In the genomic region with DNA sequence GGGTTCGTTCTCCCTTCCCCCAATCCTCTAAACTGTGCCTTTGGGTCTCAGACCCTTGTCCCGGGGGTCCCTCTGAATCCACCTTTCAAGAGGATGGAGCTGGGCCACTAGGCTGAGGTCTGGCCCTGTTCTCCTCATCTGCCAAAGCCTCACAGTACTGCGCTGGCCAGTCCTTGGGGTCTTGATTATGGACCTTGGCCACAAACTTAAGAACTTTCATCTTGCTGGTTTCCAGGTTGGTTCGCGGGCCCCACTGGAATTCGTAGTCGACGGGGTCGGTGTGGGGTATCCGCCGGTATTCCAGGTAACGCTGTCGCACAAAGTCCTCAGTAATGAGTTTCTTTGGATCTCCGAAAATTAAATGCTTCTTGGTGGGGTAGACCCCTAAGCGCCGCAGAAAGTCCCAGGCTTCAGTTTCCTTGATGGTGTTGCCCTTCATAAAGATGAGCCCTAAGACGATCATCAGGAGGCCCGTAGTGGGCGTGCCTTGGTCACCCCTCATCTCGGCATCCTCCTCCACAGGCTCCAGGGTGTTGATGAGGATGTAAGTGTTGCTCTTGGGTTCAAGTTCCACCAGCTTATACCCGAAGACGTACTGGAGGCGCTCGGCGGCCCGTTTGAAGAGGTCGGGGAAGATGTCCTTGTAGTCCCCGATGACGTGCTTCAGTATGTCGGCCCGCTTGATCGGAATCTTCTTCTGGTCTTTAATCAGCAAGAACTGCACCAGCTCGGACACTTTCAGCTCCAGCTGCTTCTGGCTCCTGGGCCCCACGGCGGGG, we compare ENCODE assay signal across 8 cellular contexts. TPM values are rescaled to one million over a fixed set of nuclear protein-coding genes. Genes with fewer than 3 reads are reported as not detected.
DNase-seq lines count a peak whose midpoint lies in the region; ATAC-seq, FAIRE-seq and TF ChIP-seq lines count a peak whose summit lies in the region.

No MANE protein-coding gene starts in this region.

- DNase-seq in GM13976 (ENCODE audit: low spot score) (peak; percentile 40), HEK293T (ENCODE audit: extremely low spot score) (peak; percentile 12), NB4 (ENCODE audit: low read depth) (peak; percentile 52), endothelial cell of umbilical vein (ENCODE audit: low read depth, low spot score) (peak; percentile 6), NCI-H128 (lab: John Stamatoyannopoulos, UW; ENCODE audit: unreplicated experiment) (no peak)
- peak; percentile 72 for DNase-seq in activated CD8-positive, alpha-beta memory T cell treated with anti-CD3 and anti-CD28 coated beads, Interleukin-2, amount 10 ng/mL, durations not matched to agents 7 days and 5 days
- DNase-seq in stimulated activated effector memory CD8-positive, alpha-beta T cell treated with anti-CD3 and anti-CD28 coated beads, Interleukin-12 subunit alpha, Interleukin-12 subunit beta, amount 100 ng/mL, for 72 hours (ENCODE audit: low spot score in 2 of 2): no peak

- H3K4me3 Mint-ChIP-seq in activated CD8-positive, alpha-beta memory T cell treated with anti-CD3 and anti-CD28 coated beads, Interleukin-2, amount 10 ng/mL, durations not matched to agents 7 days and 5 days: peak overlapping the region; percentile 96
- H3K4me3 Mint-ChIP-seq in stimulated activated effector memory CD8-positive, alpha-beta T cell treated with anti-CD3 and anti-CD28 coated beads, Interleukin-12 subunit alpha, Interleukin-12 subunit beta, amount 100 ng/mL, for 72 hours: peak overlapping the region; percentile 97

- peak; percentile 45 for ATAC-seq in activated CD8-positive, alpha-beta memory T cell treated with anti-CD3 and anti-CD28 coated beads, Interleukin-2, amount 10 ng/mL, durations not matched to agents 7 days and 5 days
- peak; percentile 59 for ATAC-seq in stimulated activated effector memory CD8-positive, alpha-beta T cell treated with anti-CD3 and anti-CD28 coated beads, Interleukin-12 subunit alpha, Interleukin-12 subunit beta, amount 100 ng/mL, for 72 hours

- dilution Hi-C loops in endothelial cell of umbilical vein (cut with MboI; ENCODE audit: extremely low pct_ligation_motif_present, low sequenced_read_pairs): no loop called here

- TF ChIP-seq POLR2A in NB4 (IDR thresholded peaks at IDR 0.05; ENCODE audit: extremely low read depth, insufficient read length): no peak
- no peak for TF ChIP-seq POLR2A in endothelial cell of umbilical vein (IDR thresholded peaks at IDR 0.05; ENCODE audit: low read depth, low read length)

- peak overlapping the region; percentile 94 for H2AFZ ChIP-seq in endothelial cell of umbilical vein (ENCODE audit: low read depth, low read length)

- H3K36me3 ChIP-seq in endothelial cell of umbilical vein (ENCODE audit: control insufficient read depth in 2 of 2, extremely low read depth in 1 of 2, insufficient read depth in 2 of 2, low read length in 2 of 2) (no peaks in the 10 kb centered on the region), mucosa of stomach (ENCODE audit: control insufficient read depth, insufficient read depth, low read length) (no peaks in the 10 kb centered on the region)

- H4K20me1 ChIP-seq in endothelial cell of umbilical vein (replicated peaks; ENCODE audit: control insufficient read depth, extremely low read depth, insufficient read depth, low read length): peaks cover 3% of the 10 kb centered on the region

- no peaks in the 10 kb centered on the region for H3K9me1 ChIP-seq in endothelial cell of umbilical vein (replicated peaks; ENCODE audit: control insufficient read depth, extremely low read depth, insufficient read depth, low read length)

- H3K4me1 ChIP-seq in endothelial cell of umbilical vein (ENCODE audit: control insufficient read depth, extremely low read depth, insufficient read depth, low read length): peaks cover 18% of the 10 kb centered on the region
- no peaks in the 10 kb centered on the region for H3K4me1 ChIP-seq in mucosa of stomach (ENCODE audit: control insufficient read depth, insufficient read depth, low read length)

- H3K27ac Mint-ChIP-seq in activated CD8-positive, alpha-beta memory T cell treated with anti-CD3 and anti-CD28 coated beads, Interleukin-2, amount 10 ng/mL, durations not matched to agents 7 days and 5 days: peak overlapping the region; percentile 99
- H3K27ac Mint-ChIP-seq in stimulated activated effector memory CD8-positive, alpha-beta T cell treated with anti-CD3 and anti-CD28 coated beads, Interleukin-12 subunit alpha, Interleukin-12 subunit beta, amount 100 ng/mL, for 72 hours: peak overlapping the region; percentile 96

- TSS peak; percentile 75 for BruUV-seq in endothelial cell of umbilical vein (replicated peaks; lab: Mats Ljungman, UMichigan)

- H3K4me3 ChIP-seq in NB4 (ENCODE audit: low read depth, low read length): peak overlapping the region; percentile 74
- H3K4me3 ChIP-seq in endothelial cell of umbilical vein (replicated peaks in 1 of 3; ENCODE audit: insufficient read depth in 1 of 3, low read depth in 1 of 3, low read length in 3 of 3): peak overlapping the region; percentile 52 to 87 (median 55)
- peak overlapping the region; percentile 60 for H3K4me3 ChIP-seq in mucosa of stomach (ENCODE audit: low read length)

- H3K9ac ChIP-seq in endothelial cell of umbilical vein (replicated peaks; ENCODE audit: extremely low read depth, insufficient read depth, low read length): peak overlapping the region; percentile 73
- H3K9ac ChIP-seq in mucosa of stomach (ENCODE audit: low read length): peak overlapping the region; percentile 80

- in situ Hi-C loops in GM13976 (cut with MboI; ENCODE audit: low sequenced_read_pairs, unreplicated experiment): no loop called here

- H3K4me1 Mint-ChIP-seq in activated CD8-positive, alpha-beta memory T cell treated with anti-CD3 and anti-CD28 coated beads, Interleukin-2, amount 10 ng/mL, durations not matched to agents 7 days and 5 days: peaks cover 46% of the 10 kb centered on the region
- H3K4me1 Mint-ChIP-seq in stimulated activated effector memory CD8-positive, alpha-beta T cell treated with anti-CD3 and anti-CD28 coated beads, Interleukin-12 subunit alpha, Interleukin-12 subunit beta, amount 100 ng/mL, for 72 hours: peaks cover 29% of the 10 kb centered on the region

- H3K79me2 ChIP-seq in endothelial cell of umbilical vein (ENCODE audit: control insufficient read depth, insufficient read depth, low read length): peaks cover 9% of the 10 kb centered on the region

- H3K27me3 ChIP-seq in endothelial cell of umbilical vein (ENCODE audit: control insufficient read depth in 2 of 2, insufficient read depth in 2 of 2, low read length in 2 of 2): no peaks in the 10 kb centered on the region
- no peaks in the 10 kb centered on the region for H3K27me3 ChIP-seq in mucosa of stomach (ENCODE audit: control insufficient read depth, insufficient read depth, low read length)

- intact Hi-C loops in endothelial cell of umbilical vein (cut with micrococcal nuclease): loop anchor here (5.0 kb wide), 1 partner anchor 127 kb away; no protein-coding TSS in a partner anchor

- H3K9me3 Mint-ChIP-seq in activated CD8-positive, alpha-beta memory T cell treated with anti-CD3 and anti-CD28 coated beads, Interleukin-2, amount 10 ng/mL, durations not matched to agents 7 days and 5 days (ENCODE audit: low read depth): no peaks in the 10 kb centered on the region
- H3K9me3 Mint-ChIP-seq in stimulated activated effector memory CD8-positive, alpha-beta T cell treated with anti-CD3 and anti-CD28 coated beads, Interleukin-12 subunit alpha, Interleukin-12 subunit beta, amount 100 ng/mL, for 72 hours: no peaks in the 10 kb centered on the region

- peak overlapping the region; percentile 71 for H3K27ac ChIP-seq in endothelial cell of umbilical vein (ENCODE audit: insufficient read depth, low read depth, low read length)

- TF ChIP-seq CTCF in GM13976 (IDR thresholded peaks at IDR 0.05; ENCODE audit: borderline replicate concordance, control extremely low read depth, extremely low read depth, insufficient read depth, missing control alignments) (no peak), NB4 (IDR thresholded peaks at IDR 0.05; ENCODE audit: low read depth, low read length) (no peak), endothelial cell of umbilical vein (IDR thresholded peaks at IDR 0.05; ENCODE audit: extremely low read depth in 1 of 2, insufficient read depth in 1 of 2, low read depth in 1 of 2, low read length in 2 of 2) (no peak)

- no peaks in the 10 kb centered on the region for H3K9me3 ChIP-seq in endothelial cell of umbilical vein (replicated peaks; ENCODE audit: control insufficient read depth, insufficient read depth, low read length)
- no peaks in the 10 kb centered on the region for H3K9me3 ChIP-seq in mucosa of stomach (ENCODE audit: control insufficient read depth, low read length)

- CTCF ChIA-PET in HEK293T (lab: Yijun Ruan, JAX): interaction anchor here (0.6 kb wide), 1 partner anchor 415 kb away, joined by 3 read pairs; no protein-coding TSS in a partner anchor
- CTCF ChIA-PET in activated CD8-positive, alpha-beta memory T cell treated with anti-CD3 and anti-CD28 coated beads, Interleukin-2, amount 10 ng/mL, durations not matched to agents 7 days and 5 days (lab: Charles Lee): interaction anchor here (1.0 kb wide), 1 partner anchor 167 kb away, joined by 3 read pairs; no protein-coding TSS in a partner anchor
- CTCF ChIA-PET in endothelial cell of umbilical vein (lab: Charles Lee): interaction anchor here (1.5 kb wide), 1 partner anchor 129 kb away, joined by 6 read pairs; no protein-coding TSS in a partner anchor

- H3K36me3 Mint-ChIP-seq in activated CD8-positive, alpha-beta memory T cell treated with anti-CD3 and anti-CD28 coated beads, Interleukin-2, amount 10 ng/mL, durations not matched to agents 7 days and 5 days: peaks cover 1% of the 10 kb centered on the region
- H3K36me3 Mint-ChIP-seq in stimulated activated effector memory CD8-positive, alpha-beta T cell treated with anti-CD3 and anti-CD28 coated beads, Interleukin-12 subunit alpha, Interleukin-12 subunit beta, amount 100 ng/mL, for 72 hours: peaks cover 7% of the 10 kb centered on the region

- no peak for FAIRE-seq in endothelial cell of umbilical vein (lab: Jason Lieb, UNC)

- peak overlapping the region; percentile 82 for H3K4me2 ChIP-seq in endothelial cell of umbilical vein (ENCODE audit: insufficient read depth, low read length)

- POLR2A ChIA-PET in HEK293T (lab: Yijun Ruan, JAX) (interaction anchor here (0.7 to 1.1 kb wide), 2 partner anchors 8 to 10 kb away, joined by 3 to 4 read pairs; no protein-coding TSS in a partner anchor), endothelial cell of umbilical vein (lab: Charles Lee) (no interaction called here)

- no peaks in the 10 kb centered on the region for H3K27me3 Mint-ChIP-seq in activated CD8-positive, alpha-beta memory T cell treated with anti-CD3 and anti-CD28 coated beads, Interleukin-2, amount 10 ng/mL, durations not matched to agents 7 days and 5 days

RNA-seq across cellular contexts. Expression of a gene that starts 0.7 kb away (rescaled TPM):
- 1 to 10 TPM; 8.7 to 9.2 TPM for total RNA-seq in activated CD8-positive, alpha-beta memory T cell treated with anti-CD3 and anti-CD28 coated beads, Interleukin-2, amount 10 ng/mL, durations not matched to agents 7 days and 5 days
- total RNA-seq in endothelial cell of umbilical vein: 5.8 TPM in 2 replicates
- 3.9 and 4.5 TPM in 2 replicates for polyA plus RNA-seq in endothelial cell of umbilical vein
- 4.7 and 5.1 TPM in 2 replicates for polyA plus RNA-seq in endothelial cell of umbilical vein (2011; cell fraction: cytosol; rRNA removed)
- 2.4 and 2.5 TPM in 2 replicates for polyA plus RNA-seq in endothelial cell of umbilical vein (2011; cell fraction: nucleus; rRNA removed)
- polyA plus RNA-seq in endothelial cell of umbilical vein (2012): 3.7 and 4.4 TPM in 2 replicates
- 4.0 and 4.4 TPM in 2 replicates for polyA minus RNA-seq in endothelial cell of umbilical vein
- 3.4 TPM for polyA minus RNA-seq in endothelial cell of umbilical vein (2011; cell fraction: cytosol; rRNA and poly(A)+ RNA removed)
- polyA minus RNA-seq in endothelial cell of umbilical vein (2011; cell fraction: nucleus; rRNA and poly(A)+ RNA removed): 1.2 and 1.4 TPM in 2 replicates

Comparison
In these comparisons a context has a peak if more than half of its experiments do, and no peak if none do; other contexts are left out.
1. DNase-seq: peak in GM13976 (single experiment), HEK293T (single experiment), NB4 (single experiment), activated CD8-positive, alpha-beta memory T cell treated with anti-CD3 and anti-CD28 coated beads, Interleukin-2, amount 10 ng/mL, durations not matched to agents 7 days and 5 days (single experiment) and endothelial cell of umbilical vein (single experiment); none in stimulated activated effector memory CD8-positive, alpha-beta T cell treated with anti-CD3 and anti-CD28 coated beads, Interleukin-12 subunit alpha, Interleukin-12 subunit beta, amount 100 ng/mL, for 72 hours (0 of 2) and NCI-H128 (single experiment).
2. Peak in every context shown above with its lines, with median percentiles within 50 percentile points of each other: H3K4me3 ChIP-seq.